12 cellular contexts compared by ENCODE assay signal in the genomic region with DNA sequence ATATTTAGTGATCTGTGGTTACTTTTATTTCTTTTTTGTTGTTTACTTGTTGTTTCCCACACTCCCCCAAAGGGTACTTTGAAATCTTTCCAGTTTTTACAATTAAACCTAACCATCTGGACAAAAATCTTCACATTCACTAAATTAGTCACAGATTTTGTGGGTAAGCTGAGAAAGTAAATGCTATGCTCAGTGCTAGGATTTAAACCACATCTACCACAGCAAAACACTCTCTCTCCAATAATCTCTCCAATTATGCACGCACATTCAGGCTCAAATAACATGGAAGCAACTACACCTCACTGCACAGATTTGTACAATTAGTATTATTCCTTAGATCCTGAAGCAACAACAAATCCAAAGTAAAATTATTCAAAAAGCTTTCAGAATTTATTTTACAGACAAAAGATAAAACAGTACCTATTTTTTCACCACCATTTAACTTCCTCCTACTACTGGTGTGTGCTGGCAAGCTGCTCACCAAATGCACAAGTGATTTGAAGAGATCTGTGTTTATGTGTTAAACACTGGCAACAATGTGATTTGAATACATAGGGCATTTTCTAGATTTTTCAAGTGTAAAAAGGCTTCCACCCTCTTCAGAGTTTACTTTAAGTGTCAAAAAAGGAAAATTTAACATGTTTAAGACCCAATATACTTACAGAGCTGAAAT. TPM values are rescaled to one million over a fixed set of nuclear protein-coding genes. Genes with fewer than 3 reads are reported as not detected.
DNase-seq lines count a peak whose midpoint lies in the region; ATAC-seq and TF ChIP-seq lines count a peak whose summit lies in the region.
"Had no signal": no experiment of that assay in that cellular context is flagged by ENCODE, and none has a peak within 500 bp of the region (broad histone marks: within the 10 kb centered on the region; RNA-seq: fewer than 3 reads in every experiment).

No MANE protein-coding gene starts in this region.

- H3K27ac Mint-ChIP-seq in brain (peak overlapping the region; percentile 20 to 83 (median 73)), progenitor cell of endocrine pancreas (no peak overlapping the region)

- H3K36me3 Mint-ChIP-seq in brain (peaks cover 25% of the 10 kb centered on the region), progenitor cell of endocrine pancreas (ENCODE audit: insufficient read depth) (peaks cover 7% of the 10 kb centered on the region)

- H3K4me3 ChIP-seq in BLaER1 (no peak overlapping the region), BE2C (ENCODE audit: low read depth, low read length) (no peak overlapping the region)
- H3K4me3 ChIP-seq: left ventricle myocardium inferior, prostate gland had no signal

- TF ChIP-seq CTCF in brain (conservative IDR thresholded peaks at IDR 0.05) (no peak), BE2C (IDR thresholded peaks at IDR 0.05; ENCODE audit: low read depth, low read length) (no peak), progenitor cell of endocrine pancreas (IDR thresholded peaks at IDR 0.05; ENCODE audit: unreplicated experiment) (no peak)

- peaks cover 100% of the 10 kb centered on the region for H3K4me1 ChIP-seq in BLaER1
- H3K4me1 ChIP-seq in BE2C: peaks cover 13% of the 10 kb centered on the region
- H3K4me1 ChIP-seq: prostate gland had no signal

- H4K20me1 ChIP-seq in BLaER1: peaks cover 100% of the 10 kb centered on the region

- DNase-seq in BE2C (no peak), Ammon's horn (ENCODE audit: low spot score) (no peak), T-helper 9 cell (no peak), progenitor cell of endocrine pancreas (ENCODE audit: low spot score, unreplicated experiment) (no peak)
- DNase-seq: aorta, left ventricle myocardium inferior had no signal

- peaks cover 0 to 2% (median 0%) of the 10 kb centered on the region in 5 experiments for H3K9me3 Mint-ChIP-seq in brain
- no peaks in the 10 kb centered on the region for H3K9me3 Mint-ChIP-seq in progenitor cell of endocrine pancreas (ENCODE audit: low read depth)

- ATAC-seq in GM19328 (IDR thresholded peaks at IDR 0.05; ENCODE audit: unreplicated experiment): peak; percentile 49
- ATAC-seq in HG03175 (IDR thresholded peaks at IDR 0.05; ENCODE audit: unreplicated experiment): peak; percentile 62
- ATAC-seq: HCT116 had no signal

- no peaks in the 10 kb centered on the region for H3K9me3 ChIP-seq in BLaER1
- no peaks in the 10 kb centered on the region; the same call in 1 of the 2 replicates for H3K9me3 ChIP-seq in BE2C
- H3K9me3 ChIP-seq: left ventricle myocardium inferior, prostate gland had no signal

- H3K27me3 ChIP-seq in BLaER1 (no peaks in the 10 kb centered on the region), BE2C (no peaks in the 10 kb centered on the region)

- no peak overlapping the region for H3K27ac ChIP-seq in BLaER1
- H3K27ac ChIP-seq: left ventricle myocardium inferior, prostate gland had no signal

- H3K4me1 Mint-ChIP-seq in brain (peaks cover 91% of the 10 kb centered on the region), progenitor cell of endocrine pancreas (ENCODE audit: low read depth) (peaks cover 73% of the 10 kb centered on the region)

- H3K4me2 ChIP-seq in BLaER1: peak overlapping the region; percentile 90

- H3K27me3 Mint-ChIP-seq in brain (no peaks in the 10 kb centered on the region), progenitor cell of endocrine pancreas (no peaks in the 10 kb centered on the region)

- H3K9ac ChIP-seq in BLaER1: no peak overlapping the region

- H3K36me3 ChIP-seq in BLaER1 (peaks cover 84% of the 10 kb centered on the region), BE2C (no peaks in the 10 kb centered on the region)
- H3K36me3 ChIP-seq: left ventricle myocardium inferior, prostate gland had no signal

- peak overlapping the region; percentile 21 to 70 (median 53) for H3K4me3 Mint-ChIP-seq in brain
- no peak overlapping the region for H3K4me3 Mint-ChIP-seq in progenitor cell of endocrine pancreas (ENCODE audit: low read depth)

RNA-seq across cellular contexts. Expression of a gene that starts 16.6 kb away (rescaled TPM):
- polyA plus RNA-seq in brain (ENCODE audit: insufficient read depth, low read depth, low replicate concordance): 15.6 TPM
- polyA plus RNA-seq in BE2C (2012; ENCODE audit: insufficient read depth, insufficient read length, low read depth): 70.5 TPM
- 134 and 148 TPM in 2 replicates for total RNA-seq in progenitor cell of endocrine pancreas
